Comparison of ENCODE assay signal across 1 cellular context in the genomic region with DNA sequence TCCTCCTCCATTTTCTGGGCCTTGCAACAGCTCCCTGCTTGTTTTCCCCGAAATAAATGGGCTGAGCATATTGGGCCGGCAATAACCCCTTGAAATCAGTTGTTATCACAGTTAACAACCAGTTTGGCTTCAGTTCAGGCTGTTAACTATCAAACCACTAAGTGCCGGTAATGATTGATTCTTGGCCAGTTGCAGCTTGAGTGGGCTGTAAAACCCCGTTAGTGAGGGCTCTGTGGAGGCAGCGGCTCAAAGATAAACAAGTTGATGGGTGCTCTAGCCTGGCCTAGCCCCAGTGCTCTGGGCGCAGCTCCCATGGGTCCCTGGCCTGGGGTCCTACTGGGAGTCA.
TF ChIP-seq lines count a peak whose summit lies in the region.

No MANE protein-coding gene starts in this region.

TF ChIP-seq in GM12878, 131 proteins besides CTCF, POLR2A, EP300 and RAD21 (continued from another document):
- TF ChIP-seq CREM (IDR thresholded peaks at IDR 0.05; ENCODE audit: low read depth) (no peak), MEF2A (IDR thresholded peaks at IDR 0.05; ENCODE audit: insufficient read depth, low read depth, low read length) (no peak), MEF2B (IDR thresholded peaks at IDR 0.05; ENCODE audit: partially characterized antibody, poor library complexity, severe bottlenecking) (no peak), ZNF274 (IDR thresholded peaks at IDR 0.05; ENCODE audit: insufficient read depth, insufficient read length) (no peak)
- TF ChIP-seq, protein P1, sequence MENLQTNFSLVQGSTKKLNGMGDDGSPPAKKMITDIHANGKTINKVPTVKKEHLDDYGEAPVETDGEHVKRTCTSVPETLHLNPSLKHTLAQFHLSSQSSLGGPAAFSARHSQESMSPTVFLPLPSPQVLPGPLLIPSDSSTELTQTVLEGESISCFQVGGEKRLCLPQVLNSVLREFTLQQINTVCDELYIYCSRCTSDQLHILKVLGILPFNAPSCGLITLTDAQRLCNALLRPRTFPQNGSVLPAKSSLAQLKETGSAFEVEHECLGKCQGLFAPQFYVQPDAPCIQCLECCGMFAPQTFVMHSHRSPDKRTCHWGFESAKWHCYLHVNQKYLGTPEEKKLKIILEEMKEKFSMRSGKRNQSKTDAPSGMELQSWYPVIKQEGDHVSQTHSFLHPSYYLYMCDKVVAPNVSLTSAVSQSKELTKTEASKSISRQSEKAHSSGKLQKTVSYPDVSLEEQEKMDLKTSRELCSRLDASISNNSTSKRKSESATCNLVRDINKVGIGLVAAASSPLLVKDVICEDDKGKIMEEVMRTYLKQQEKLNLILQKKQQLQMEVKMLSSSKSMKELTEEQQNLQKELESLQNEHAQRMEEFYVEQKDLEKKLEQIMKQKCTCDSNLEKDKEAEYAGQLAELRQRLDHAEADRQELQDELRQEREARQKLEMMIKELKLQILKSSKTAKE (IDR thresholded peaks at IDR 0.05; ENCODE audit: low read depth, poor library complexity, severe bottlenecking): no peak
